Comparison of ENCODE assay signal across 1 cellular context in genomic region chr14:71933026-71933587, GRCh38.
TF ChIP-seq lines count a peak whose summit lies in the region.

No MANE protein-coding gene starts in this region.

TF ChIP-seq in HepG2, 621 proteins besides CTCF, POLR2A, EP300 and RAD21 (continued from another document):
- TF ChIP-seq ZNF639 (CRISPR knock-in tag; conservative IDR thresholded peaks at IDR 0.05) = no peak
- TF ChIP-seq ZHX1 (CRISPR knock-in tag; IDR thresholded peaks at IDR 0.05; ENCODE audit: low read depth) = no peak
- TF ChIP-seq HNF4G (IDR thresholded peaks at IDR 0.05; ENCODE audit: borderline replicate concordance, low read depth, low read length) = no peak
- TF ChIP-seq HNF4G (CRISPR knock-in tag; IDR thresholded peaks at IDR 0.05; ENCODE audit: borderline replicate concordance, low read depth) = no peak
- TF ChIP-seq ERF (CRISPR knock-in tag; IDR thresholded peaks at IDR 0.05) = no peak
- no peak for TF ChIP-seq SP1 (IDR thresholded peaks at IDR 0.05)
- TF ChIP-seq SP1 (CRISPR knock-in tag; IDR thresholded peaks at IDR 0.05) = no peak
